ENCODE assay signal across 1 cellular context in genomic region chr10:77922551-77923179, GRCh38.
TF ChIP-seq lines count a peak whose summit lies in the region.

No MANE protein-coding gene starts in this region.

TF ChIP-seq in GM23338, 12 proteins besides CTCF, POLR2A, EP300 and RAD21 (continued from another document):
- no peak for TF ChIP-seq STAT1 (IDR thresholded peaks at IDR 0.05; ENCODE audit: unreplicated experiment)
- TF ChIP-seq EZH2phosphoT487 (IDR thresholded peaks at IDR 0.05; ENCODE audit: unreplicated experiment): no peak
- TF ChIP-seq NANOG (IDR thresholded peaks at IDR 0.05; ENCODE audit: borderline replicate concordance): no peak
- TF ChIP-seq CREB1 (CRISPR knock-in tag; IDR thresholded peaks at IDR 0.05; ENCODE audit: low read depth): no peak
- no peak for TF ChIP-seq REST (IDR thresholded peaks at IDR 0.05; ENCODE audit: unreplicated experiment)
- TF ChIP-seq JUNB (IDR thresholded peaks at IDR 0.05; ENCODE audit: unreplicated experiment): no peak
- TF ChIP-seq EZH2 (IDR thresholded peaks at IDR 0.05; ENCODE audit: low read depth, unreplicated experiment): no peak
